ENCODE assay signal across 11 cellular contexts in the genomic region with DNA sequence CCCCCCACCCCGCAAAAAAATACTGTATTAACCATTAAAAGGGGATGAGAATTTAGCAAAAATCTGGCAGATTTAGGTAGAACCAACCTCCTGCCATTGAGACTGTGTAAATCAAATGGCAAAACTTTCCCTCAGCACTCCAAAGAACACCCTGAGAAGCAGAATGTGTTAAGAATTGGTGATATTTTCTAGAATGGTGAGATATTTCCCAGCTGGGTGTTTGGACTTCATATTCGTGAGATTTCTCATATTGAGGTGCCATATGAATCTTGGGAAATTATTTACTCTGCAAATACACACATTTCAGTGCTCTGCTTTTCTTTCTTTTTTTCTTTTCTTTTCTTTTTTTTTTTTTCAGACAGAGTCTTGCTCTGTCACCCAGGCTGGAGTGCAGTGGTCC.
"Had no signal": no experiment of that assay in that cellular context is flagged by ENCODE, and none has a peak within 500 bp of the region (broad histone marks: within the 10 kb centered on the region; RNA-seq: fewer than 3 reads in every experiment).

No MANE protein-coding gene starts in this region.

- H3K9me3 ChIP-seq: HAP-1 had no signal

- H3K27ac ChIP-seq: GM23248 had no signal

- ATAC-seq: GM23338, HCT116 had no signal

- FAIRE-seq: H1, H54 had no signal

- DNase-seq: GM23248, GOT3, H7, H9, HCEC 1CT, HFFc6 had no signal

- H3K36me3 ChIP-seq: HAP-1 had no signal

- H3K4me3 ChIP-seq: GM23248, GM23338, HAP-1 had no signal
